9 cellular contexts compared by ENCODE assay signal in the genomic region with DNA sequence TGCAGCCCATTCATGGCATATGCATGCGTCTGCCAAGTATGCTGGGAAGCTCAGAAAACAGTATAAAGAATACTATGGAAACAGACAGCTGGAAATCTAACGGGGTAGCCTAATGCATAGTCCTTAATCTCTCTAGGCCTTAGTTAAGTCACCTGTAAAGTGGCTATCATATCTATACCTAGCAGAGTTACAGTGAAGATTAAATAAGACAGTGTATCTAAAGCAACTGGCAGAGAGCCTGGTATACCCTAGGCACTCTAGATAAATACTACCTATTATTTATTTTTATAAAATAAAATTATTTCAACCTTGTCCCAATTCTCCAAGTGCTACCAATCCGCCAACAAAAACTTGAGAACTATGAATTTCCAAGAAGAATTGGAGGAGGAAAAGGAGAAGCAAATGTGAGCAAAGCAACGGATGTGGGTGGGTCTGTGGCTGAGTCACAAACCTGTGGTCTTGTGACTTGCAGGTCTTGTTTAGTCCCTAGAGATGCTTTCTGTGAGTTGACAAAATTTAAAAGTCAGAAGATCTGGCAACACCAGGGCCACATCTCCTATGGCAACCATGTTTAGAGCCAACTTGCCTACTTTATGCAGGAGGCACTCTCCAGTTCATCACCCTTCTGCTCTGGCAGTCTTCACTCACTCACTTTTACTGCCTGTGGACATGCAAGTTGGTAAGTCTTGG.
DNase-seq lines count a peak whose midpoint lies in the region; ATAC-seq, FAIRE-seq and TF ChIP-seq lines count a peak whose summit lies in the region.
"Had no signal": no experiment of that assay in that cellular context is flagged by ENCODE, and none has a peak within 500 bp of the region (broad histone marks: within the 10 kb centered on the region; RNA-seq: fewer than 3 reads in every experiment).

No MANE protein-coding gene starts in this region.

- peak; percentile 87 for FAIRE-seq in GM12891 (lab: Jason Lieb, UNC)

- TF ChIP-seq POLR2A in GM12891 (IDR thresholded peaks at IDR 0.05; ENCODE audit: low read depth, low read length): no peak

- H3K4me1 Mint-ChIP-seq in activated naive CD8-positive, alpha-beta T cell treated with anti-CD3 and anti-CD28 coated beads, Interleukin-2, amount 50 U/mL, for 24 hours: peaks cover 12% of the 10 kb centered on the region

- peak; percentile 8 for DNase-seq in GM12891 (ENCODE audit: insufficient read length, low spot score)
- DNase-seq in GM20000 (ENCODE audit: low spot score): peak; percentile 30
- peak; percentile 15 for DNase-seq in activated naive CD8-positive, alpha-beta T cell treated with anti-CD3 and anti-CD28 coated beads, Interleukin-2, amount 50 U/mL, for 24 hours
- DNase-seq in activated effector memory CD4-positive, alpha-beta T cell treated with Interleukin-2 at 50 U/mL for 16 hours: no peak
- DNase-seq in NCI-H146 treated with DMSO at 0.1 percent for 48 hours (lab: John Stamatoyannopoulos, UW; ENCODE audit: unreplicated experiment): no peak
- DNase-seq in LoVo (ENCODE audit: low spot score): no peak
- DNase-seq: IMR-90 had no signal

- ATAC-seq in HG03469 (IDR thresholded peaks at IDR 0.05; ENCODE audit: unreplicated experiment) (peak; percentile 96), HG03025 (IDR thresholded peaks at IDR 0.05; ENCODE audit: low FRiP score, unreplicated experiment) (no peak)
- peak; percentile 65 for ATAC-seq in activated naive CD8-positive, alpha-beta T cell treated with anti-CD3 and anti-CD28 coated beads, Interleukin-2, amount 50 U/mL, for 24 hours

- H3K27me3 Mint-ChIP-seq in activated naive CD8-positive, alpha-beta T cell treated with anti-CD3 and anti-CD28 coated beads, Interleukin-2, amount 50 U/mL, for 24 hours: peaks cover 2% of the 10 kb centered on the region

- H3K36me3 Mint-ChIP-seq in activated naive CD8-positive, alpha-beta T cell treated with anti-CD3 and anti-CD28 coated beads, Interleukin-2, amount 50 U/mL, for 24 hours (ENCODE audit: low read depth): no peaks in the 10 kb centered on the region

- no peak overlapping the region for H3K4me3 Mint-ChIP-seq in activated naive CD8-positive, alpha-beta T cell treated with anti-CD3 and anti-CD28 coated beads, Interleukin-2, amount 50 U/mL, for 24 hours

- H3K27ac Mint-ChIP-seq in activated naive CD8-positive, alpha-beta T cell treated with anti-CD3 and anti-CD28 coated beads, Interleukin-2, amount 50 U/mL, for 24 hours: no peak overlapping the region

- H3K9me3 Mint-ChIP-seq in activated naive CD8-positive, alpha-beta T cell treated with anti-CD3 and anti-CD28 coated beads, Interleukin-2, amount 50 U/mL, for 24 hours: no peaks in the 10 kb centered on the region

- no peak for TF ChIP-seq CTCF in GM20000 (IDR thresholded peaks at IDR 0.05; ENCODE audit: extremely low read depth, missing control alignments)

TF ChIP-seq in GM12891, 5 proteins besides CTCF, POLR2A, EP300 and RAD21:
- TF ChIP-seq TAF1 (IDR thresholded peaks at IDR 0.05; ENCODE audit: low read depth, low read length) (no peak), PAX5 (IDR thresholded peaks at IDR 0.05; ENCODE audit: insufficient read depth, low read length, severe bottlenecking) (no peak), SPI1 (IDR thresholded peaks at IDR 0.05; ENCODE audit: low read depth, low read length) (no peak), POLR2AphosphoS5 (IDR thresholded peaks at IDR 0.05; ENCODE audit: low read depth, low read length) (no peak), POU2F2 (IDR thresholded peaks at IDR 0.05; ENCODE audit: low read depth, low read length) (no peak)

Comparison
In these comparisons a context has a peak if more than half of its experiments do, and no peak if none do; other contexts are left out.
1. DNase-seq: peak in GM12891 (single experiment), GM20000 (single experiment) and activated naive CD8-positive, alpha-beta T cell treated with anti-CD3 and anti-CD28 coated beads, Interleukin-2, amount 50 U/mL, for 24 hours (single experiment); none in activated effector memory CD4-positive, alpha-beta T cell treated with Interleukin-2 at 50 U/mL for 16 hours (single experiment), NCI-H146 treated with DMSO at 0.1 percent for 48 hours (single experiment) and LoVo (single experiment).